ENCODE assay signal across 11 cellular contexts in the genomic region with DNA sequence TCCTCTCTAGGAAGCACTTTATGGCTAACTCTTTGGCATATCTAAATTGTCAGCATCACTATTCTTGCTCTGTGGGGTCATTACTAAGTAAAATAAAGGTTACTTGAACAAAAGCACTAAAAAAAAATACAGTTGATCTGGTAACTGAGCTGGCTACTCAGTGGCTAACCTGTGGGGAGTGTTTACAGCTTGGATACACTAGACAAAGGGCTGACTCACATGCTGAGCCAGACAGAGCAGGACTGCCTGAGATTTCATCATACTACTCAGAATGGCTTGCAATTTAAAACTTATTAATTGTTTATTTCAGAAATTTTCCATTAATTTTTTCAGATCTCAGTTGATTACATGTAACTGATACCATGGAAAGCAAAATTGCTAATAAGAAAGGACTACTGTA.
DNase-seq lines count a peak whose midpoint lies in the region; ATAC-seq, FAIRE-seq and TF ChIP-seq lines count a peak whose summit lies in the region.
"Had no signal": no experiment of that assay in that cellular context is flagged by ENCODE, and none has a peak within 500 bp of the region (broad histone marks: within the 10 kb centered on the region; RNA-seq: fewer than 3 reads in every experiment).

No MANE protein-coding gene starts in this region.

- H3K4me3 ChIP-seq in GM23248 (no peak overlapping the region), H1 (ENCODE audit: extremely low read depth in 1 of 4, insufficient read depth in 2 of 4, low read depth in 3 of 4, low read length in 4 of 4) (no peak overlapping the region), neural progenitor cell (no peak overlapping the region)

- no peak overlapping the region for H4K91ac ChIP-seq in H1 (replicated peaks; ENCODE audit: insufficient read length, low read length)

- H3K14ac ChIP-seq in H1 (ENCODE audit: insufficient read length): no peak overlapping the region

- no peaks in the 10 kb centered on the region for H3K27me3 ChIP-seq in GM23248 (replicated peaks; ENCODE audit: insufficient read depth)
- peaks cover 0 to 1% (median 0%) of the 10 kb centered on the region in 4 experiments; a peak in 1 of 7 replicates for H3K27me3 ChIP-seq in H1 (replicated peaks in 1 of 4; ENCODE audit: control insufficient read depth in 3 of 4, extremely low read depth in 1 of 4, insufficient read depth in 3 of 4, low read length in 3 of 4)
- H3K27me3 ChIP-seq in neural progenitor cell: no peaks in the 10 kb centered on the region

- H2BK12ac ChIP-seq in H1 (ENCODE audit: low read depth, low read length): no peak overlapping the region

- no peak for FAIRE-seq in H1 (lab: Jason Lieb, UNC)

- H4K8ac ChIP-seq in H1 (ENCODE audit: extremely low read depth, insufficient read depth, low read length): no peak overlapping the region

- TF ChIP-seq POLR2A in H1 (IDR thresholded peaks at IDR 0.05; ENCODE audit: control extremely low read depth in 1 of 2, low read depth in 2 of 2, low read length in 2 of 2): no peak

- no peak for ATAC-seq in GM21447 (IDR thresholded peaks at IDR 0.05; ENCODE audit: unreplicated experiment)
- ATAC-seq: activated naive CD4-positive, alpha-beta T cell treated with anti-CD3 and anti-CD28 coated beads, Interleukin-2, amount 50 U/mL, for 72 hours; natural killer cell treated with Interleukin-12 subunit alpha and Interleukin-12 subunit beta and Interleukin-15 and Interleukin-18, amount 100 ng/mL, for 72 hours had no signal

- no peak overlapping the region for H2BK15ac ChIP-seq in H1 (ENCODE audit: low read length)

- no peak overlapping the region for H2AK5ac ChIP-seq in H1 (ENCODE audit: low read depth, low read length)

- H3K79me1 ChIP-seq in H1 (ENCODE audit: low read depth, low read length): no peaks in the 10 kb centered on the region

- no peaks in the 10 kb centered on the region for H3K79me2 ChIP-seq in GM23248 (ENCODE audit: insufficient read depth)
- H3K79me2 ChIP-seq in H1 (ENCODE audit: control insufficient read depth in 1 of 2, insufficient read depth in 2 of 2, low read length in 2 of 2): no peaks in the 10 kb centered on the region
- no peaks in the 10 kb centered on the region for H3K79me2 ChIP-seq in neural progenitor cell (ENCODE audit: low read depth)

- TF ChIP-seq CTCF in H1 (IDR thresholded peaks at IDR 0.05; ENCODE audit: control extremely low read depth in 1 of 3, insufficient read depth in 1 of 3, low read depth in 1 of 3, low read length in 3 of 3) (no peak), neural progenitor cell (IDR thresholded peaks at IDR 0.05) (no peak)

- H3K27ac ChIP-seq in GM23248 (peak overlapping the region; percentile 42), H1 (ENCODE audit: low read depth, low read length) (no peak overlapping the region), neural progenitor cell (no peak overlapping the region)

- in situ Hi-C loops in GM23248 (cut with MboI): no loop called here

- H3K4me3 Mint-ChIP-seq in neural progenitor cell: no peak overlapping the region
- H3K4me3 Mint-ChIP-seq: natural killer cell treated with Interleukin-12 subunit alpha and Interleukin-12 subunit beta and Interleukin-15 and Interleukin-18, amount 100 ng/mL, for 72 hours had no signal

- no peak for TF ChIP-seq EP300 in H1 (IDR thresholded peaks at IDR 0.05; ENCODE audit: borderline replicate concordance in 1 of 2, low read depth in 2 of 2, low read length in 2 of 2)

- no peak overlapping the region for H3K56ac ChIP-seq in H1 (replicated peaks; ENCODE audit: insufficient read length, low read depth, low read length)

- H2AFZ ChIP-seq in GM23248 (peak overlapping the region; percentile 44), H1 (ENCODE audit: low read length) (no peak overlapping the region), neural progenitor cell (replicated peaks) (no peak overlapping the region)

- H3K9me3 Mint-ChIP-seq in neural progenitor cell: no peaks in the 10 kb centered on the region
- H3K9me3 Mint-ChIP-seq: activated naive CD4-positive, alpha-beta T cell treated with anti-CD3 and anti-CD28 coated beads, Interleukin-2, amount 50 U/mL, for 72 hours had no signal

- H2BK5ac ChIP-seq in H1 (ENCODE audit: low read depth, low read length): no peak overlapping the region

- H4K5ac ChIP-seq in H1 (ENCODE audit: insufficient read length, low read depth, low read length): peak overlapping the region; percentile 62

- no peaks in the 10 kb centered on the region for H3K36me3 Mint-ChIP-seq in neural progenitor cell
- H3K36me3 Mint-ChIP-seq: activated naive CD4-positive, alpha-beta T cell treated with anti-CD3 and anti-CD28 coated beads, Interleukin-2, amount 50 U/mL, for 72 hours; natural killer cell treated with Interleukin-12 subunit alpha and Interleukin-12 subunit beta and Interleukin-15 and Interleukin-18, amount 100 ng/mL, for 72 hours had no signal

- no peak for TF ChIP-seq RAD21 in H1 (IDR thresholded peaks at IDR 0.05 in 1 of 2, conservative IDR thresholded peaks at IDR 0.05 in 1 of 2; ENCODE audit: low read depth in 2 of 2, low read length in 2 of 2)

- H3K27me3 Mint-ChIP-seq in neural progenitor cell (ENCODE audit: insufficient read depth, low read depth): no peaks in the 10 kb centered on the region
- H3K27me3 Mint-ChIP-seq: natural killer cell treated with Interleukin-12 subunit alpha and Interleukin-12 subunit beta and Interleukin-15 and Interleukin-18, amount 100 ng/mL, for 72 hours had no signal

- peak overlapping the region; percentile 98 for H3K27ac Mint-ChIP-seq in neural progenitor cell
- H3K27ac Mint-ChIP-seq: activated naive CD4-positive, alpha-beta T cell treated with anti-CD3 and anti-CD28 coated beads, Interleukin-2, amount 50 U/mL, for 72 hours; natural killer cell treated with Interleukin-12 subunit alpha and Interleukin-12 subunit beta and Interleukin-15 and Interleukin-18, amount 100 ng/mL, for 72 hours had no signal

- CTCF ChIA-PET in H1 (lab: Charles Lee; ENCODE audit: partially characterized antibody): interaction anchor here (1.2 kb wide), 1 partner anchor 272 kb away, joined by 3 read pairs; no protein-coding TSS in a partner anchor

- no peak overlapping the region for H3K4ac ChIP-seq in H1 (replicated peaks; ENCODE audit: insufficient read length, low read depth, low read length)

- H2BK120ac ChIP-seq in H1 (replicated peaks; ENCODE audit: low read depth, low read length): no peak overlapping the region

- H3K4me1 Mint-ChIP-seq in neural progenitor cell: peaks cover 12% of the 10 kb centered on the region

- H3F3A ChIP-seq in GM23248 (ENCODE audit: insufficient read depth) (no peaks in the 10 kb centered on the region), neural progenitor cell (ENCODE audit: low read depth) (peaks cover 12% of the 10 kb centered on the region)

- H3K9me3 ChIP-seq in GM23248 (ENCODE audit: low read depth): no peaks in the 10 kb centered on the region
- H3K9me3 ChIP-seq in H1 (ENCODE audit: insufficient read depth in 2 of 2, low read depth in 1 of 2, low read length in 1 of 2): no peaks in the 10 kb centered on the region
- no peaks in the 10 kb centered on the region for H3K9me3 ChIP-seq in neural progenitor cell (ENCODE audit: low read depth)

- peak; percentile 86 for DNase-seq in GM23248
- DNase-seq in NCI-H460 (ENCODE audit: extremely low read depth, low read depth): peak; percentile 61
- no peak for DNase-seq in H1 (ENCODE audit: low read depth in 1 of 2, low spot score in 2 of 2)
- peak; percentile 58 for DNase-seq in neural progenitor cell (ENCODE audit: low spot score)
- no peak for DNase-seq in NCI-H524 (lab: John Stamatoyannopoulos, UW)
- no peak for DNase-seq in KG1 (lab: John Stamatoyannopoulos, UW)
- DNase-seq in cortex of kidney (lab: John Stamatoyannopoulos, UW): no peak
- DNase-seq: NCI-H510A had no signal

- H4K20me1 ChIP-seq in GM23248 (ENCODE audit: insufficient read depth) (no peaks in the 10 kb centered on the region), H1 (replicated peaks in 1 of 2; ENCODE audit: control insufficient read depth in 1 of 2, insufficient read depth in 2 of 2, low read length in 2 of 2) (no peaks in the 10 kb centered on the region), neural progenitor cell (ENCODE audit: low read depth) (no peaks in the 10 kb centered on the region)

- H3K9me2 ChIP-seq in GM23248 (ENCODE audit: insufficient read depth): no peaks in the 10 kb centered on the region

- no peak overlapping the region for H3K23ac ChIP-seq in H1 (ENCODE audit: insufficient read length)

- no peaks in the 10 kb centered on the region for H3K23me2 ChIP-seq in H1 (ENCODE audit: low read depth, low read length)

- H3K4me1 ChIP-seq in GM23248 (ENCODE audit: insufficient read depth) (peaks cover 9% of the 10 kb centered on the region), H1 (replicated peaks in 1 of 4; ENCODE audit: control insufficient read depth in 3 of 4, insufficient read depth in 4 of 4, low read length in 3 of 4) (peaks cover 0 to 8% (median 0%) of the 10 kb centered on the region in 4 experiments; a peak in 1 of 7 replicates), neural progenitor cell (peaks cover 23% of the 10 kb centered on the region)

- H3K4me2 ChIP-seq in GM23248 (ENCODE audit: unreplicated experiment): no peak overlapping the region
- no peak overlapping the region for H3K4me2 ChIP-seq in H1 (ENCODE audit: insufficient read depth in 1 of 2, low read depth in 2 of 2, low read length in 2 of 2)
- H3K4me2 ChIP-seq in neural progenitor cell: no peak overlapping the region

- H2BK20ac ChIP-seq in H1 (ENCODE audit: low read length): no peak overlapping the region

- no peak overlapping the region for H3K18ac ChIP-seq in H1 (ENCODE audit: extremely low read depth, low read length)

- H3K36me3 ChIP-seq in GM23248 (ENCODE audit: low read depth) (no peaks in the 10 kb centered on the region), H1 (ENCODE audit: control insufficient read depth in 2 of 4, insufficient read depth in 4 of 4, low read length in 3 of 4) (no peaks in the 10 kb centered on the region), neural progenitor cell (no peaks in the 10 kb centered on the region)

- peak overlapping the region; percentile 19; the same call in 1 of the 2 replicates for H3K9ac ChIP-seq in GM23248
- no peak overlapping the region for H3K9ac ChIP-seq in H1 (replicated peaks in 1 of 4; ENCODE audit: extremely low read depth in 1 of 4, low read depth in 3 of 4, low read length in 3 of 4)
- no peak overlapping the region for H3K9ac ChIP-seq in neural progenitor cell

- POLR2A ChIA-PET in H1 (lab: Charles Lee; ENCODE audit: partially characterized antibody): no interaction called here

TF ChIP-seq in H1, 55 proteins besides CTCF, POLR2A, EP300 and RAD21:
- peak; percentile 85 for TF ChIP-seq CEBPB (IDR thresholded peaks at IDR 0.05; ENCODE audit: low read depth, low read length)
- no peak for TF ChIP-seq SP4 (IDR thresholded peaks at IDR 0.05; ENCODE audit: low read length)
- TF ChIP-seq POLR2AphosphoS5 (IDR thresholded peaks at IDR 0.05; ENCODE audit: low read depth, low read length): no peak
- TF ChIP-seq JUN (IDR thresholded peaks at IDR 0.05; ENCODE audit: low read depth, low read length): 0 out of 2 replicates have a peak, but pooled peaks have one; percentile 14

Comparison
In these comparisons a context has a peak if more than half of its experiments do, and no peak if none do; other contexts are left out.
1. DNase-seq: peak in GM23248 (single experiment), NCI-H460 (single experiment) and neural progenitor cell (single experiment); none in H1 (0 of 2), NCI-H524 (0 of 2), KG1 (single experiment) and cortex of kidney (single experiment).